Comparison of ENCODE assay signal across 8 cellular contexts in the genomic region with DNA sequence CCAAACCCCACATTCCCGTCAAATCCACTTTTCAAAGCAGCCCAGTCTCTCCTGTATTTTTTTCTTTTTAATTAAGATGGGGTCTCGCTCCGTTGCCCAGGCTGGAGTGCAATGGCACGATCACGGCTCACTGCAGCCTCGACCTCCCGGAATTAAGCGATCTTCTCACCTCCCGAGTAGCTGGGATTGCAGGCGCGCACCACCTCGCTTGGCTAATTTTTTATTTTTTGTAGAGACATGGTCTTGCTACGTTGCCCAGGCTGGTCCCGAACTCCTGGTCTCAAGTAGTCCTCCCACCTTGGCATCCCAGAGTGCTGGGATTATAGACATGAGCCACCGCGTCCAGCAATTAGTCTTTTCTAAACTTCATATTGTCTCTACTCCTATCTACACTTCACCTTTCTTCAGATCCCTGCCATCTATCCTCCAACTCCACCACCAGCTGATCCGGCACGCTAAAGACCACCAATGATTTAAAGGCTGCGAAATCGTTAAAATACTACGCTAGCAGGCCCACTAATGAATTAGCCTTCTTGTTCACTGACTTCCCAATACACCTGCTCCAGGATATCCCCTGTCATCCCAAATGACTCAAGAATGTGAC. TPM values are rescaled to one million over a fixed set of nuclear protein-coding genes. Genes with fewer than 3 reads are reported as not detected.
DNase-seq lines count a peak whose midpoint lies in the region; ATAC-seq and TF ChIP-seq lines count a peak whose summit lies in the region.

No MANE protein-coding gene starts in this region.

- TF ChIP-seq CTCF in activated CD8-positive, alpha-beta T cell treated with anti-CD3 and anti-CD28 coated beads for 36 hours (IDR thresholded peaks at IDR 0.05) = no peak
- TF ChIP-seq CTCF in right atrium auricular region (IDR thresholded peaks at IDR 0.05) = no peak

- POLR2A ChIA-PET in activated CD8-positive, alpha-beta T cell treated with anti-CD3 and anti-CD28 coated beads for 36 hours (lab: Charles Lee) = no interaction called here

- H3K4me1 Mint-ChIP-seq in activated CD8-positive, alpha-beta T cell treated with anti-CD3 and anti-CD28 coated beads for 36 hours (ENCODE audit: low read depth) = peaks cover 28% of the 10 kb centered on the region

- H3K4me3 ChIP-seq in H7 (ENCODE audit: insufficient read depth, low read depth, low read length) = peak overlapping the region; percentile 83
- H3K4me3 ChIP-seq in right atrium auricular region = peak overlapping the region; percentile 85 to 98
- peak overlapping the region; percentile 84 for H3K4me3 ChIP-seq in skeletal muscle satellite cell (ENCODE audit: low read length)

- H3K4me3 Mint-ChIP-seq in activated CD8-positive, alpha-beta T cell treated with anti-CD3 and anti-CD28 coated beads for 36 hours = peak overlapping the region; percentile 84

- ATAC-seq in activated CD8-positive, alpha-beta T cell treated with anti-CD3 and anti-CD28 coated beads for 36 hours = no peak
- no peak for ATAC-seq in GM18861 (IDR thresholded peaks at IDR 0.05; ENCODE audit: unreplicated experiment)

- peak overlapping the region; percentile 70 to 81 for H3K27ac ChIP-seq in right atrium auricular region

- no peaks in the 10 kb centered on the region for H3K9me3 Mint-ChIP-seq in activated CD8-positive, alpha-beta T cell treated with anti-CD3 and anti-CD28 coated beads for 36 hours

- peaks cover 28% of the 10 kb centered on the region for H3K36me3 Mint-ChIP-seq in activated CD8-positive, alpha-beta T cell treated with anti-CD3 and anti-CD28 coated beads for 36 hours (ENCODE audit: low read depth)

- intact Hi-C loops in activated CD8-positive, alpha-beta T cell treated with anti-CD3 and anti-CD28 coated beads for 36 hours (cut with micrococcal nuclease) = no loop called here

- CTCF ChIA-PET in activated CD8-positive, alpha-beta T cell treated with anti-CD3 and anti-CD28 coated beads for 36 hours (lab: Charles Lee) = interaction anchor here (2.4 kb wide), 1 partner anchor 10 kb away, joined by 7 read pairs; no protein-coding TSS in a partner anchor

- no peaks in the 10 kb centered on the region for H3K27me3 ChIP-seq in H7 (ENCODE audit: control insufficient read depth, insufficient read depth, low read length)
- H3K27me3 ChIP-seq in right atrium auricular region = no peaks in the 10 kb centered on the region
- no peaks in the 10 kb centered on the region for H3K27me3 ChIP-seq in skeletal muscle satellite cell (ENCODE audit: control insufficient read depth, insufficient read depth, low read length)

- H3K4me1 ChIP-seq in right atrium auricular region (peaks cover 0 to 18% of the 10 kb centered on the region in 2 donors), skeletal muscle satellite cell (ENCODE audit: control insufficient read depth, insufficient read depth, low read length) (peaks cover 14% of the 10 kb centered on the region)

- H3K9me3 ChIP-seq in right atrium auricular region (no peaks in the 10 kb centered on the region), skeletal muscle satellite cell (replicated peaks; ENCODE audit: low read length) (no peaks in the 10 kb centered on the region)

- peak overlapping the region; percentile 92 for H3K9ac ChIP-seq in skeletal muscle satellite cell (ENCODE audit: low read depth, low read length)

- H3K27ac Mint-ChIP-seq in activated CD8-positive, alpha-beta T cell treated with anti-CD3 and anti-CD28 coated beads for 36 hours = peak overlapping the region; percentile 76

- DNase-seq in H7 (no peak), right atrium auricular region (ENCODE audit: low spot score) (no peak), HuH-7.5 (ENCODE audit: low spot score) (no peak), NCI-H2196 treated with DMSO at 0.1 percent for 48 hours (lab: John Stamatoyannopoulos, UW; ENCODE audit: unreplicated experiment) (no peak), ureter (ENCODE audit: low spot score) (no peak)
- peak; percentile 17 for DNase-seq in activated CD8-positive, alpha-beta T cell treated with anti-CD3 and anti-CD28 coated beads for 36 hours

- H3K4me2 ChIP-seq in skeletal muscle satellite cell (ENCODE audit: low read length) = peak overlapping the region; percentile 91

- H3K36me3 ChIP-seq in H7 (replicated peaks; ENCODE audit: control insufficient read depth, insufficient read depth, low read length) (peaks cover 10% of the 10 kb centered on the region), right atrium auricular region (peaks cover 29% of the 10 kb centered on the region), skeletal muscle satellite cell (ENCODE audit: insufficient read depth, low read length) (peaks cover 18% of the 10 kb centered on the region)

- no peaks in the 10 kb centered on the region for H3K27me3 Mint-ChIP-seq in activated CD8-positive, alpha-beta T cell treated with anti-CD3 and anti-CD28 coated beads for 36 hours

RNA-seq across cellular contexts. Expression of gene CHUK, which starts 0.5 kb away (rescaled TPM):
- total RNA-seq in H7 (2014; rRNA removed; shearing (Covaris generic)) = 11.8 and 14.8 TPM in 2 replicates
- total RNA-seq in activated CD8-positive, alpha-beta T cell treated with anti-CD3 and anti-CD28 coated beads for 36 hours = 10 to 100 TPM; 24.7 to 26.1 TPM
- total RNA-seq in right atrium auricular region (10 to 100 TPM in 1 of 2 donors, 1 to 10 TPM in 1; 9.6 to 11.0 TPM), ureter (17.6 TPM)
- 19.4 and 20.5 TPM in 2 replicates for total RNA-seq in skeletal muscle satellite cell (2012; rRNA removed)

RNA-seq across cellular contexts. Expression of gene CWF19L1, which starts 37.5 kb away (rescaled TPM):
- total RNA-seq in H7 (2014; rRNA removed; shearing (Covaris generic)) = 39.9 and 41.7 TPM in 2 replicates
- 10 to 100 TPM; 38.5 to 43.3 TPM for total RNA-seq in activated CD8-positive, alpha-beta T cell treated with anti-CD3 and anti-CD28 coated beads for 36 hours
- 10 to 100 TPM in 1 of 2 donors, 1 to 10 TPM in 1; 8.1 to 10.5 TPM for total RNA-seq in right atrium auricular region
- total RNA-seq in skeletal muscle satellite cell (2012; rRNA removed) = 25.1 and 28.1 TPM in 2 replicates
- total RNA-seq in ureter = 31.2 TPM

RNA-seq across cellular contexts. Expression of gene ERLIN1, which starts 44.1 kb away (rescaled TPM):
- total RNA-seq in H7 (2014; rRNA removed; shearing (Covaris generic)) = 21.9 and 35.8 TPM in 2 replicates
- total RNA-seq in activated CD8-positive, alpha-beta T cell treated with anti-CD3 and anti-CD28 coated beads for 36 hours = 10 to 100 TPM; 16.6 to 17.0 TPM
- total RNA-seq in right atrium auricular region (10 to 100 TPM in 1 of 2 donors, 1 to 10 TPM in 1; 7.2 to 10.8 TPM), ureter (42.8 TPM)
- 36.7 and 39.3 TPM in 2 replicates for total RNA-seq in skeletal muscle satellite cell (2012; rRNA removed)

RNA-seq across cellular contexts. Expression of gene BLOC1S2, which starts 56.6 kb away (rescaled TPM):
- 42.5 and 45.8 TPM in 2 replicates for total RNA-seq in H7 (2014; rRNA removed; shearing (Covaris generic))
- 10 to 100 TPM; 45.1 to 48.6 TPM for total RNA-seq in activated CD8-positive, alpha-beta T cell treated with anti-CD3 and anti-CD28 coated beads for 36 hours
- 10 to 100 TPM; 18.0 to 30.0 TPM for total RNA-seq in right atrium auricular region
- 44.3 and 58.1 TPM in 2 replicates for total RNA-seq in skeletal muscle satellite cell (2012; rRNA removed)
- 34.4 TPM for total RNA-seq in ureter
